In the genomic region with DNA sequence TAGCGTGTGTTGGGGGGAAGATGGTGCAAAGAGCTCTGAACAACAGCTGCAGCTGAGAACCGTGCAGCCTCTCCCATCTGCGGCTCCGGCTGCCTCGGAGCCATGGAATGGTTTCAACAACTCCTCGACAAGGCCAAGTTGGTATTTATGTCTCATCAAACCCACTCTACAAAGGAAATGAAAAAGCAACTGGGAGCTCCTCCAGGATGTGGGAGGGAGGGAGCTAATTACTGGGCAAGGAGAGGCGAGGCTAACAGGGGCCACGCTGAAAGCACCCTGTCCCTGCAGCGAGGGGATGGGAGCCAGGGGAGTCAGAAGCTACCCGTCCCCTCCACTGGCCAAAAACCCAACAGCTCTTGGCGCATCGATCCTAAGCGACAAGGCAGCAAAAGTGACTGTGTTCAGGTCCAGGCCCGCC, we compare ENCODE assay signal across 12 cellular contexts.
A peak's percentile ranks its signal among the peaks of the same experiment; 100 is the strongest.
DNase-seq lines count a peak whose midpoint lies in the region; ATAC-seq and TF ChIP-seq lines count a peak whose summit lies in the region.
"Had no signal": no experiment of that assay in that cellular context is flagged by ENCODE, and none has a peak within 500 bp of the region (broad histone marks: within the 10 kb centered on the region; RNA-seq: fewer than 3 reads in every experiment).

No MANE protein-coding gene starts in this region.

- H3K9me3 Mint-ChIP-seq in activated T-helper 17 cell treated with anti-CD3 and anti-CD28 coated beads, Interleukin-2, amount 50 U/mL, for 72 hours, result no peaks in the 10 kb centered on the region

- H3K27me3 ChIP-seq in BJ (ENCODE audit: control insufficient read depth, insufficient read depth, low read length), result no peaks in the 10 kb centered on the region
- H3K27me3 ChIP-seq in tibial artery, result no peaks in the 10 kb centered on the region
- H3K27me3 ChIP-seq: upper lobe of right lung had no signal

- intact Hi-C loops in tibial artery (cut with DNase I; ENCODE audit: low total_unique reads), result no loop called here

- DNase-seq in BJ (ENCODE audit: low read depth), result peak; percentile 62
- peak; percentile 63 for DNase-seq in NCI-H2227 treated with DMSO at 0.1 percent for 48 hours (lab: John Stamatoyannopoulos, UW)
- DNase-seq in fibroblast of mammary gland (ENCODE audit: low read depth), result peak; percentile 75
- DNase-seq in occipital lobe (lab: John Stamatoyannopoulos, UW), result peak; percentile 74
- no peak for DNase-seq in tibial artery
- no peak for DNase-seq in NCI-H2029 treated with DMSO at 0.1 percent for 48 hours (lab: John Stamatoyannopoulos, UW)
- DNase-seq: cortex of kidney, NCI-H1436 treated with DMSO at 0.1 percent for 48 hours, upper lobe of right lung had no signal

- H3K9me3 ChIP-seq in tibial artery, result no peaks in the 10 kb centered on the region
- H3K9me3 ChIP-seq: upper lobe of right lung had no signal

- peaks cover 19% of the 10 kb centered on the region for H3K36me3 Mint-ChIP-seq in activated T-helper 17 cell treated with anti-CD3 and anti-CD28 coated beads, Interleukin-2, amount 50 U/mL, for 72 hours (ENCODE audit: low read depth)

- H3K36me3 ChIP-seq in BJ (ENCODE audit: control insufficient read depth, insufficient read depth, low read length) (peaks cover 1% of the 10 kb centered on the region), tibial artery (peaks cover 0 to 22% (median 3%) of the 10 kb centered on the region in 3 donors)
- H3K36me3 ChIP-seq: upper lobe of right lung had no signal

- no peak overlapping the region for H3K27ac ChIP-seq in tibial artery
- H3K27ac ChIP-seq: upper lobe of right lung had no signal

- H3K4me1 Mint-ChIP-seq in activated T-helper 17 cell treated with anti-CD3 and anti-CD28 coated beads, Interleukin-2, amount 50 U/mL, for 72 hours, result no peaks in the 10 kb centered on the region

- H3K4me3 ChIP-seq in BJ (ENCODE audit: low read depth, low read length) (no peak overlapping the region), fibroblast of mammary gland (ENCODE audit: control insufficient read depth, low read depth, low read length) (no peak overlapping the region), tibial artery (no peak overlapping the region)
- H3K4me3 ChIP-seq: GM12878, upper lobe of right lung had no signal

- POLR2A ChIA-PET in BJ (lab: Charles Lee), result interaction anchor here (0.5 kb wide), 1 partner anchor 63 kb away, joined by 5 read pairs; a partner anchor contains a TSS

- H3K4me3 Mint-ChIP-seq in activated T-helper 17 cell treated with anti-CD3 and anti-CD28 coated beads, Interleukin-2, amount 50 U/mL, for 72 hours, result no peak overlapping the region

- peaks cover 0 to 8% (median 0%) of the 10 kb centered on the region in 4 donors for H3K4me1 ChIP-seq in tibial artery

- H3K27me3 Mint-ChIP-seq in activated T-helper 17 cell treated with anti-CD3 and anti-CD28 coated beads, Interleukin-2, amount 50 U/mL, for 72 hours, result no peaks in the 10 kb centered on the region

- ATAC-seq in HG02852 (IDR thresholded peaks at IDR 0.05; ENCODE audit: unreplicated experiment), result no peak
- no peak for ATAC-seq in activated T-helper 17 cell treated with anti-CD3 and anti-CD28 coated beads, Interleukin-2, amount 50 U/mL, for 72 hours (replicated peaks)
- ATAC-seq: GM12878, upper lobe of right lung had no signal

- no peak overlapping the region for H3K27ac Mint-ChIP-seq in activated T-helper 17 cell treated with anti-CD3 and anti-CD28 coated beads, Interleukin-2, amount 50 U/mL, for 72 hours

- TF ChIP-seq CTCF in BJ (IDR thresholded peaks at IDR 0.05; ENCODE audit: insufficient read depth, low read depth, low read length), result no peak
- TF ChIP-seq CTCF in fibroblast of mammary gland (conservative IDR thresholded peaks at IDR 0.05; ENCODE audit: control insufficient read depth, insufficient read depth, low read depth, low read length), result no peak
- no peak for TF ChIP-seq CTCF in tibial artery (IDR thresholded peaks at IDR 0.05)

- CTCF ChIA-PET in BJ (lab: Yijun Ruan, JAX), result interaction anchor here (0.8 to 3.0 kb wide), 6 partner anchors 13 to 287 kb away, joined by 3 to 23 read pairs (median 4); no protein-coding TSS in a partner anchor

Comparison
In these comparisons a context has a peak if more than half of its experiments do, and no peak if none do; other contexts are left out.
1. DNase-seq: peak in BJ (single experiment), NCI-H2227 treated with DMSO at 0.1 percent for 48 hours (single experiment), fibroblast of mammary gland (single experiment) and occipital lobe (single experiment); none in tibial artery (0 of 2) and NCI-H2029 treated with DMSO at 0.1 percent for 48 hours (single experiment).